Comparison of ENCODE assay signal across 1 cellular context in the genomic region with DNA sequence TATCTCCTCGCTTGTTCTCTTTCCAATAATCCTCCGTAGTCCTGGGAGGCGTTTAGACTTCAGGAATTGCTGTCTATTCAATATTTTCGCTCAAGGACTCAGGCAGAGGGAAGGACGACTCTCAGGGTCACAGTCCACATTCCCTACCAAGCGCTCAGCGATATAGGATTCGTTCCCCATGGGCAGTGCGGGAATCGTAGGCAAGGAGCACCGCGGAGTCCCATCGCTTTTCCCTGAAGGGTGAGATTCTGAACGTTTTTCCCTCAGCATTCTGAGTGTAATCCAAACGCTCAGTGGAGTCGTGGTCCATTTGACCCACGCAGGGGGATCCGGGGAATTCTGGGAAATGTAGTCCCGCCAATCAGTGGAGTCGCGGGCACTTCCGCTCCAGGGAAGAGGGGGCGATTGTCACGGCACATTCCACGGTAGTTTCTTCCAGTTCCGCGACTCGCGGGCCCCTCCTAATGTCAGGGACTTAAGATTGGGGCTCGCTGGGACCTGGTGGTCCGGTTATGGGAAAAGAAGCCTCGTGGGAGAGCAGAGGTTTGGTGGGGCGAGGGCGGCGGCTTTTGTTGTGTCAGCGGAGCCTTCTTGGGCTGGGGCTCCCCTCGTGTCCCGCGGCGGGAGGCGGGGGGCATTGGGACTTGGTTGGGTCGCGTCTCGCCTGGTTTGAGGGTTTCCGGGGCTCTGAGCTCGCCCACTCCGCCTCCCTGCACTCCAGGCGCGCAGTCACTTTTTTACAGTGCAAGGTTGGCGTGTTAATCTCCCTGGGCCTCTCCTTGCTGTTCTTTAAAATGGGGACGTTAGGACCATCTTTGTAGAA.
TF ChIP-seq lines count a peak whose summit lies in the region.

A gene (plus strand): TSS at position 364 of the 823 bp plus-strand sequence. CDS start 3,079 bp downstream, outside the sequence.

TF ChIP-seq in HEK293, 187 proteins besides CTCF, POLR2A, EP300 and RAD21 (continued from another document and continues in another):
- TF ChIP-seq, protein P1, sequence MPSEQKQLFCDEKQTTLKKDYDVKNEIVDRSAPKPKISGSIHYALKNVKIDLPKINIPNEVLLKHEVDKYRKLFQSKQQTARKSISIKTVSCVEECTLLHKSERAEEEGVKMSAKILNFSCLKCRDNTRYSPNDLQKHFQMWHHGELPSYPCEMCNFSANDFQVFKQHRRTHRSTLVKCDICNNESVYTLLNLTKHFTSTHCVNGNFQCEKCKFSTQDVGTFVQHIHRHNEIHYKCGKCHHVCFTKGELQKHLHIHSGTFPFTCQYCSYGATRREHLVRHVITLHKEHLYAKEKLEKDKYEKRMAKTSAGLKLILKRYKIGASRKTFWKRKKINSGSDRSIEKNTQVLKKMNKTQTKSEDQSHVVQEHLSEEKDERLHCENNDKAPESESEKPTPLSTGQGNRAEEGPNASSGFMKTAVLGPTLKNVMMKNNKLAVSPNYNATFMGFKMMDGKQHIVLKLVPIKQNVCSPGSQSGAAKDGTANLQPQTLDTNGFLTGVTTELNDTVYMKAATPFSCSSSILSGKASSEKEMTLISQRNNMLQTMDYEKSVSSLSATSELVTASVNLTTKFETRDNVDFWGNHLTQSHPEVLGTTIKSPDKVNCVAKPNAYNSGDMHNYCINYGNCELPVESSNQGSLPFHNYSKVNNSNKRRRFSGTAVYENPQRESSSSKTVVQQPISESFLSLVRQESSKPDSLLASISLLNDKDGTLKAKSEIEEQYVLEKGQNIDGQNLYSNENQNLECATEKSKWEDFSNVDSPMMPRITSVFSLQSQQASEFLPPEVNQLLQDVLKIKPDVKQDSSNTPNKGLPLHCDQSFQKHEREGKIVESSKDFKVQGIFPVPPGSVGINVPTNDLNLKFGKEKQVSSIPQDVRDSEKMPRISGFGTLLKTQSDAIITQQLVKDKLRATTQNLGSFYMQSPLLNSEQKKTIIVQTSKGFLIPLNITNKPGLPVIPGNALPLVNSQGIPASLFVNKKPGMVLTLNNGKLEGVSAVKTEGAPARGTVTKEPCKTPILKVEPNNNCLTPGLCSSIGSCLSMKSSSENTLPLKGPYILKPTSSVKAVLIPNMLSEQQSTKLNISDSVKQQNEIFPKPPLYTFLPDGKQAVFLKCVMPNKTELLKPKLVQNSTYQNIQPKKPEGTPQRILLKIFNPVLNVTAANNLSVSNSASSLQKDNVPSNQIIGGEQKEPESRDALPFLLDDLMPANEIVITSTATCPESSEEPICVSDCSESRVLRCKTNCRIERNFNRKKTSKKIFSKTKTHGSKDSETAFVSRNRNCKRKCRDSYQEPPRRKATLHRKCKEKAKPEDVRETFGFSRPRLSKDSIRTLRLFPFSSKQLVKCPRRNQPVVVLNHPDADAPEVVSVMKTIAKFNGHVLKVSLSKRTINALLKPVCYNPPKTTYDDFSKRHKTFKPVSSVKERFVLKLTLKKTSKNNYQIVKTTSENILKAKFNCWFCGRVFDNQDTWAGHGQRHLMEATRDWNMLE (tag by site-specific recombination; conservative IDR thresholded peaks at IDR 0.05; ENCODE audit: low read depth): peak; percentile 77
- TF ChIP-seq ZNF654 (tag by site-specific recombination; IDR thresholded peaks at IDR 0.05; ENCODE audit: low read depth) (no peak), ZNF561 (tag by site-specific recombination; IDR thresholded peaks at IDR 0.05; ENCODE audit: borderline replicate concordance) (peak; percentile 18; the same call in 1 of the 2 replicates), ZNF629 (tag by site-specific recombination; IDR thresholded peaks at IDR 0.05) (peak; percentile 73; the same call in 1 of the 2 replicates), HOXD13 (CRISPR knock-in tag; IDR thresholded peaks at IDR 0.05; ENCODE audit: borderline replicate concordance) (no peak), ZNF529 (tag by site-specific recombination; IDR thresholded peaks at IDR 0.05; ENCODE audit: insufficient replicate concordance) (no peak), ZEB2 (tag by site-specific recombination; IDR thresholded peaks at IDR 0.05) (peak; percentile 86; the same call in 1 of the 2 replicates), ZNF626 (tag by site-specific recombination; IDR thresholded peaks at IDR 0.05) (no peak), ZXDB (tag by site-specific recombination; IDR thresholded peaks at IDR 0.05) (peak; percentile 98), KLF8 (tag by site-specific recombination; IDR thresholded peaks at IDR 0.05) (peak; percentile 77), ZNF558 (tag by site-specific recombination; IDR thresholded peaks at IDR 0.05) (0 out of 2 replicates have a peak, but pooled peaks have one; percentile 45), ZNF24 (tag by site-specific recombination; IDR thresholded peaks at IDR 0.05) (peak; percentile 80), ZNF416 (tag by site-specific recombination; IDR thresholded peaks at IDR 0.05) (0 out of 2 replicates have a peak, but pooled peaks have one; percentile 13), ZNF221 (tag by site-specific recombination; IDR thresholded peaks at IDR 0.05; ENCODE audit: borderline replicate concordance) (no peak), ZNF114 (tag by site-specific recombination; IDR thresholded peaks at IDR 0.05) (no peak), IKZF3 (tag by site-specific recombination; IDR thresholded peaks at IDR 0.05) (peak; percentile 90), ZNF132 (tag by site-specific recombination; IDR thresholded peaks at IDR 0.05; ENCODE audit: borderline replicate concordance) (no peak), ZNF560 (tag by site-specific recombination; IDR thresholded peaks at IDR 0.05; ENCODE audit: borderline replicate concordance) (no peak; the same call in 1 of the 2 replicates), GLIS2 (tag by site-specific recombination; IDR thresholded peaks at IDR 0.05) (peak; percentile 97), ZNF133 (tag by site-specific recombination; IDR thresholded peaks at IDR 0.05) (no peak; the same call in 1 of the 2 replicates), ZBTB20 (tag by site-specific recombination; IDR thresholded peaks at IDR 0.05) (peak; percentile 97), FEZF1 (tag by site-specific recombination; IDR thresholded peaks at IDR 0.05) (no peak), SP3 (tag by site-specific recombination; IDR thresholded peaks at IDR 0.05) (peak; percentile 71), ZNF155 (tag by site-specific recombination; IDR thresholded peaks at IDR 0.05) (no peak), ZNF610 (tag by site-specific recombination; IDR thresholded peaks at IDR 0.05; ENCODE audit: borderline replicate concordance) (peak; percentile 30), ZNF10 (tag by site-specific recombination; IDR thresholded peaks at IDR 0.05) (0 out of 2 replicates have a peak, but pooled peaks have one; percentile 7), ZNF335 (tag by site-specific recombination; conservative IDR thresholded peaks at IDR 0.05) (peak; percentile 100), ZNF571 (tag by site-specific recombination; IDR thresholded peaks at IDR 0.05) (no peak), ZSCAN30 (tag by site-specific recombination; IDR thresholded peaks at IDR 0.05) (peak; percentile 92; the same call in 1 of the 2 replicates)
- TF ChIP-seq, protein P2, sequence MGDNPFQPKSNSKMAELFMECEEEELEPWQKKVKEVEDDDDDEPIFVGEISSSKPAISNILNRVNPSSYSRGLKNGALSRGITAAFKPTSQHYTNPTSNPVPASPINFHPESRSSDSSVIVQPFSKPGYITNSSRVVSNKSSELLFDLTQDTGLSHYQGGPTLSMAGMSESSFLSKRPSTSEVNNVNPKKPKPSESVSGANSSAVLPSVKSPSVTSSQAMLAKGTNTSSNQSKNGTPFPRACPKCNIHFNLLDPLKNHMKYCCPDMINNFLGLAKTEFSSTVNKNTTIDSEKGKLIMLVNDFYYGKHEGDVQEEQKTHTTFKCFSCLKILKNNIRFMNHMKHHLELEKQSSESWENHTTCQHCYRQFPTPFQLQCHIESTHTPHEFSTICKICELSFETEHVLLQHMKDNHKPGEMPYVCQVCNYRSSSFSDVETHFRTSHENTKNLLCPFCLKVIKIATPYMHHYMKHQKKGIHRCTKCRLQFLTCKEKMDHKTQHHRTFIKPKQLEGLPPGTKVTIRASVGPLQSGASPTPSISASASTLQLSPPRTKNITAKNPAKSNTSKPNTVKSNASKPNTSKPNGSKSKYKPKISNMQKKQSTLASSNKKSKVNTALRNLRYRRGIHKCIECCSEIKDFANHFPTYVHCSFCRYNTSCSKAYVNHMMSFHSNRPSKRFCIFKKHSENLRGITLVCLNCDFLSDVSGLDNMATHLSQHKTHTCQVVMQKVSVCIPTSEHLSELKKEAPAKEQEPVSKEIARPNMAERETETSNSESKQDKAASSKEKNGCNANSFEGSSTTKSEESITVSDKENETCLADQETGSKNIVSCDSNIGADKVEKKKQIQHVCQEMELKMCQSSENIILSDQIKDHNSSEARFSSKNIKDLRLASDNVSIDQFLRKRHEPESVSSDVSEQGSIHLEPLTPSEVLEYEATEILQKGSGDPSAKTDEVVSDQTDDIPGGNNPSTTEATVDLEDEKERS (tag by site-specific recombination; IDR thresholded peaks at IDR 0.05): peak; percentile 93
- TF ChIP-seq, protein P3, sequence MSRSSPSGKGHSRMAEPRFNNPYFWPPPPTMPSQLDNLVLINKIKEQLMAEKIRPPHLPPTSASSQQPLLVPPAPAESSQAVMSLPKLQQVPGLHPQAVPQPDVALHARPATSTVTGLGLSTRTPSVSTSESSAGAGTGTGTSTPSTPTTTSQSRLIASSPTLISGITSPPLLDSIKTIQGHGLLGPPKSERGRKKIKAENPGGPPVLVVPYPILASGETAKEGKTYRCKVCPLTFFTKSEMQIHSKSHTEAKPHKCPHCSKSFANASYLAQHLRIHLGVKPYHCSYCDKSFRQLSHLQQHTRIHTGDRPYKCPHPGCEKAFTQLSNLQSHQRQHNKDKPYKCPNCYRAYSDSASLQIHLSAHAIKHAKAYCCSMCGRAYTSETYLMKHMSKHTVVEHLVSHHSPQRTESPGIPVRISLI (tag by site-specific recombination; IDR thresholded peaks at IDR 0.05): no peak
- TF ChIP-seq, protein P4, sequence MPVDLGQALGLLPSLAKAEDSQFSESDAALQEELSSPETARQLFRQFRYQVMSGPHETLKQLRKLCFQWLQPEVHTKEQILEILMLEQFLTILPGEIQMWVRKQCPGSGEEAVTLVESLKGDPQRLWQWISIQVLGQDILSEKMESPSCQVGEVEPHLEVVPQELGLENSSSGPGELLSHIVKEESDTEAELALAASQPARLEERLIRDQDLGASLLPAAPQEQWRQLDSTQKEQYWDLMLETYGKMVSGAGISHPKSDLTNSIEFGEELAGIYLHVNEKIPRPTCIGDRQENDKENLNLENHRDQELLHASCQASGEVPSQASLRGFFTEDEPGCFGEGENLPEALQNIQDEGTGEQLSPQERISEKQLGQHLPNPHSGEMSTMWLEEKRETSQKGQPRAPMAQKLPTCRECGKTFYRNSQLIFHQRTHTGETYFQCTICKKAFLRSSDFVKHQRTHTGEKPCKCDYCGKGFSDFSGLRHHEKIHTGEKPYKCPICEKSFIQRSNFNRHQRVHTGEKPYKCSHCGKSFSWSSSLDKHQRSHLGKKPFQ (tag by site-specific recombination; IDR thresholded peaks at IDR 0.05): no peak; the same call in 1 of the 2 replicates
- TF ChIP-seq, protein P5, sequence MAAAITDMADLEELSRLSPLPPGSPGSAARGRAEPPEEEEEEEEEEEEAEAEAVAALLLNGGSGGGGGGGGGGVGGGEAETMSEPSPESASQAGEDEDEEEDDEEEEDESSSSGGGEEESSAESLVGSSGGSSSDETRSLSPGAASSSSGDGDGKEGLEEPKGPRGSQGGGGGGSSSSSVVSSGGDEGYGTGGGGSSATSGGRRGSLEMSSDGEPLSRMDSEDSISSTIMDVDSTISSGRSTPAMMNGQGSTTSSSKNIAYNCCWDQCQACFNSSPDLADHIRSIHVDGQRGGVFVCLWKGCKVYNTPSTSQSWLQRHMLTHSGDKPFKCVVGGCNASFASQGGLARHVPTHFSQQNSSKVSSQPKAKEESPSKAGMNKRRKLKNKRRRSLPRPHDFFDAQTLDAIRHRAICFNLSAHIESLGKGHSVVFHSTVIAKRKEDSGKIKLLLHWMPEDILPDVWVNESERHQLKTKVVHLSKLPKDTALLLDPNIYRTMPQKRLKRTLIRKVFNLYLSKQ (tag by site-specific recombination; IDR thresholded peaks at IDR 0.05; ENCODE audit: borderline replicate concordance): no peak
- TF ChIP-seq, protein P6, sequence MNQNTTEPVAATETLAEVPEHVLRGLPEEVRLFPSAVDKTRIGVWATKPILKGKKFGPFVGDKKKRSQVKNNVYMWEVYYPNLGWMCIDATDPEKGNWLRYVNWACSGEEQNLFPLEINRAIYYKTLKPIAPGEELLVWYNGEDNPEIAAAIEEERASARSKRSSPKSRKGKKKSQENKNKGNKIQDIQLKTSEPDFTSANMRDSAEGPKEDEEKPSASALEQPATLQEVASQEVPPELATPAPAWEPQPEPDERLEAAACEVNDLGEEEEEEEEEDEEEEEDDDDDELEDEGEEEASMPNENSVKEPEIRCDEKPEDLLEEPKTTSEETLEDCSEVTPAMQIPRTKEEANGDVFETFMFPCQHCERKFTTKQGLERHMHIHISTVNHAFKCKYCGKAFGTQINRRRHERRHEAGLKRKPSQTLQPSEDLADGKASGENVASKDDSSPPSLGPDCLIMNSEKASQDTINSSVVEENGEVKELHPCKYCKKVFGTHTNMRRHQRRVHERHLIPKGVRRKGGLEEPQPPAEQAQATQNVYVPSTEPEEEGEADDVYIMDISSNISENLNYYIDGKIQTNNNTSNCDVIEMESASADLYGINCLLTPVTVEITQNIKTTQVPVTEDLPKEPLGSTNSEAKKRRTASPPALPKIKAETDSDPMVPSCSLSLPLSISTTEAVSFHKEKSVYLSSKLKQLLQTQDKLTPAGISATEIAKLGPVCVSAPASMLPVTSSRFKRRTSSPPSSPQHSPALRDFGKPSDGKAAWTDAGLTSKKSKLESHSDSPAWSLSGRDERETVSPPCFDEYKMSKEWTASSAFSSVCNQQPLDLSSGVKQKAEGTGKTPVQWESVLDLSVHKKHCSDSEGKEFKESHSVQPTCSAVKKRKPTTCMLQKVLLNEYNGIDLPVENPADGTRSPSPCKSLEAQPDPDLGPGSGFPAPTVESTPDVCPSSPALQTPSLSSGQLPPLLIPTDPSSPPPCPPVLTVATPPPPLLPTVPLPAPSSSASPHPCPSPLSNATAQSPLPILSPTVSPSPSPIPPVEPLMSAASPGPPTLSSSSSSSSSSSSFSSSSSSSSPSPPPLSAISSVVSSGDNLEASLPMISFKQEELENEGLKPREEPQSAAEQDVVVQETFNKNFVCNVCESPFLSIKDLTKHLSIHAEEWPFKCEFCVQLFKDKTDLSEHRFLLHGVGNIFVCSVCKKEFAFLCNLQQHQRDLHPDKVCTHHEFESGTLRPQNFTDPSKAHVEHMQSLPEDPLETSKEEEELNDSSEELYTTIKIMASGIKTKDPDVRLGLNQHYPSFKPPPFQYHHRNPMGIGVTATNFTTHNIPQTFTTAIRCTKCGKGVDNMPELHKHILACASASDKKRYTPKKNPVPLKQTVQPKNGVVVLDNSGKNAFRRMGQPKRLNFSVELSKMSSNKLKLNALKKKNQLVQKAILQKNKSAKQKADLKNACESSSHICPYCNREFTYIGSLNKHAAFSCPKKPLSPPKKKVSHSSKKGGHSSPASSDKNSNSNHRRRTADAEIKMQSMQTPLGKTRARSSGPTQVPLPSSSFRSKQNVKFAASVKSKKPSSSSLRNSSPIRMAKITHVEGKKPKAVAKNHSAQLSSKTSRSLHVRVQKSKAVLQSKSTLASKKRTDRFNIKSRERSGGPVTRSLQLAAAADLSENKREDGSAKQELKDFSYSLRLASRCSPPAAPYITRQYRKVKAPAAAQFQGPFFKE (tag by site-specific recombination; IDR thresholded peaks at IDR 0.05; ENCODE audit: borderline replicate concordance): no peak
- TF ChIP-seq, protein P7, sequence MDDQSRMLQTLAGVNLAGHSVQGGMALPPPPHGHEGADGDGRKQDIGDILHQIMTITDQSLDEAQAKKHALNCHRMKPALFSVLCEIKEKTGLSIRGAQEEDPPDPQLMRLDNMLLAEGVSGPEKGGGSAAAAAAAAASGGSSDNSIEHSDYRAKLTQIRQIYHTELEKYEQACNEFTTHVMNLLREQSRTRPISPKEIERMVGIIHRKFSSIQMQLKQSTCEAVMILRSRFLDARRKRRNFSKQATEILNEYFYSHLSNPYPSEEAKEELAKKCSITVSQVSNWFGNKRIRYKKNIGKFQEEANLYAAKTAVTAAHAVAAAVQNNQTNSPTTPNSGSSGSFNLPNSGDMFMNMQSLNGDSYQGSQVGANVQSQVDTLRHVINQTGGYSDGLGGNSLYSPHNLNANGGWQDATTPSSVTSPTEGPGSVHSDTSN (CRISPR knock-in tag; IDR thresholded peaks at IDR 0.05): no peak
